Comparison of ENCODE assay signal across 19 cellular contexts in genomic region chr1:244347942-244348341, GRCh38.
DNase-seq lines count a peak whose midpoint lies in the region; TF ChIP-seq lines count a peak whose summit lies in the region.
"Had no signal": no experiment of that assay in that cellular context is flagged by ENCODE, and none has a peak within 500 bp of the region (broad histone marks: within the 10 kb centered on the region; RNA-seq: fewer than 3 reads in every experiment).

No MANE protein-coding gene starts in this region.

- H3K4me3 ChIP-seq in smooth muscle cell (no peak overlapping the region), adrenal gland (no peak overlapping the region)
- H3K4me3 ChIP-seq: esophagus muscularis mucosa had no signal

- 24% methylated on average over 3 of the region's 3 CpGs for WGBS in smooth muscle cell (ENCODE audit: low lambda C conversion rate)
- 77 to 81% (median 80%) methylated on average over 3 of the region's 3 CpGs for WGBS in adrenal gland, 4 donors

- no peaks in the 10 kb centered on the region for H3K9me3 ChIP-seq in smooth muscle cell (replicated peaks; ENCODE audit: low read depth)
- H3K9me3 ChIP-seq in adrenal gland (replicated peaks in 1 of 3) = no peaks in the 10 kb centered on the region
- H3K9me3 ChIP-seq: esophagus muscularis mucosa had no signal

- intact Hi-C loops in adrenal gland (cut with DNase I) = no loop called here

- H3K4me2 ChIP-seq in smooth muscle cell = peak overlapping the region; percentile 13

- H4K20me1 ChIP-seq in smooth muscle cell (ENCODE audit: low read depth) = no peaks in the 10 kb centered on the region

- H3K79me2 ChIP-seq in smooth muscle cell (ENCODE audit: low read depth) = no peaks in the 10 kb centered on the region

- no peak overlapping the region for H2AFZ ChIP-seq in smooth muscle cell (ENCODE audit: low read depth)

- H3K27ac ChIP-seq in smooth muscle cell (ENCODE audit: low read depth) (peak overlapping the region; percentile 83), adrenal gland (no peak overlapping the region)
- H3K27ac ChIP-seq: esophagus muscularis mucosa had no signal

- peaks cover 28% of the 10 kb centered on the region for H3K4me1 ChIP-seq in smooth muscle cell (ENCODE audit: low read depth)
- H3K4me1 ChIP-seq in adrenal gland (replicated peaks in 1 of 2) = peaks cover 0 to 5% of the 10 kb centered on the region in 2 donors

- H3K36me3 ChIP-seq in smooth muscle cell (ENCODE audit: low read depth) (no peaks in the 10 kb centered on the region), adrenal gland (replicated peaks in 1 of 2) (no peaks in the 10 kb centered on the region)
- H3K36me3 ChIP-seq: esophagus muscularis mucosa had no signal

- H3K9ac ChIP-seq in smooth muscle cell (ENCODE audit: low read depth) = no peak overlapping the region

- TF ChIP-seq POLR2A in adrenal gland (IDR thresholded peaks at IDR 0.05) = no peak

- peaks cover 17% of the 10 kb centered on the region for H3F3A ChIP-seq in smooth muscle cell (ENCODE audit: low read depth)

- DNase-seq in NCI-H748 (lab: John Stamatoyannopoulos, UW; ENCODE audit: unreplicated experiment) (peak; percentile 21), NCI-H748 treated with DMSO at 0.1 percent for 48 hours (lab: John Stamatoyannopoulos, UW) (no peak), NCI-H1417 (lab: John Stamatoyannopoulos, UW) (peak in 2 of 3 experiments; percentile 35 to 82), fibroblast of gingiva (ENCODE audit: low read depth) (peak; percentile 44), smooth muscle cell (lab: John Stamatoyannopoulos, UW; ENCODE audit: unreplicated experiment) (no peak), adrenal gland (no peak), ureter (ENCODE audit: low spot score) (no peak)
- DNase-seq in stimulated activated CD4-positive, alpha-beta T cell treated with anti-CD3 and anti-CD28 coated beads, Interleukin-12 subunit alpha, Interleukin-12 subunit beta, amount 100 ng/mL, for 4 hours = no peak
- DNase-seq: activated CD4-positive, alpha-beta T cell treated with anti-CD3 and anti-CD28 coated beads, Interleukin-2, amount 50 U/mL, for 1 hour; activated naive CD8-positive, alpha-beta T cell treated with anti-CD3 and anti-CD28 coated beads, Interleukin-2, amount 50 U/mL, for 24 hours; activated T-cell treated with anti-CD3 and anti-CD28 coated beads, Interleukin-2, amount 50 U/mL, for 48 hours; HCEC 1CT; natural killer cell; NCI-H187; NCI-H774; right cardiac atrium; stimulated activated CD4-positive, alpha-beta T cell treated with anti-CD3 and anti-CD28 coated beads, Interleukin-4, amount 100 ng/mL, for 4 hours; T-helper 9 cell had no signal

- H3K27me3 ChIP-seq in smooth muscle cell (ENCODE audit: low read depth) (no peaks in the 10 kb centered on the region), adrenal gland (no peaks in the 10 kb centered on the region)
- H3K27me3 ChIP-seq: esophagus muscularis mucosa had no signal

- TF ChIP-seq CTCF in smooth muscle cell (IDR thresholded peaks at IDR 0.05; ENCODE audit: borderline replicate concordance, insufficient read depth, poor library complexity, severe bottlenecking) (no peak), adrenal gland (IDR thresholded peaks at IDR 0.05) (no peak)

Comparison
In these comparisons a context has a peak if more than half of its experiments do, and no peak if none do; other contexts are left out.
1. DNase-seq: peak in NCI-H748 (single experiment), NCI-H1417 (2 of 3) and fibroblast of gingiva (single experiment); none in NCI-H748 treated with DMSO at 0.1 percent for 48 hours (single experiment), smooth muscle cell (single experiment), adrenal gland (0 of 7), ureter (single experiment) and stimulated activated CD4-positive, alpha-beta T cell treated with anti-CD3 and anti-CD28 coated beads, Interleukin-12 subunit alpha, Interleukin-12 subunit beta, amount 100 ng/mL, for 4 hours (single experiment).